In the genomic region with DNA sequence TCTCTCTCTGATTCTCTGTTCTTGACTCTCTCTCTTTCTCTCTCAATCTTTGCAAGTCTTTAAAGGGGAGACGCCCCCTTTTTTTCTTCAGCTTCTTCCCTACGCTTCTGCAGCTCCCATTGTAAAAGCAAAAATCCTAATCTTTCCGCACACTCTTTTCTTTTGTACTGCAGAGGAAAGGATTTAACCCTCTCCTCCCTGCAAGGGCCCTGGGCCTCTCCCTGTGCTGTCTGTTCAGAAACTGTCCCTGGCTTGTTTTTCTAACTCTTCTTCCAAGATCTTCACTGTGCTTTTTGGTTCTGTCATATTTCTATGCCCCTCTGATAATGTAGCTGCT, we compare ENCODE assay signal across 1 cellular context.
TF ChIP-seq lines count a peak whose summit lies in the region.

No MANE protein-coding gene starts in this region.

TF ChIP-seq in H1, 55 proteins besides CTCF, POLR2A, EP300 and RAD21:
- TF ChIP-seq SP1 (IDR thresholded peaks at IDR 0.05; ENCODE audit: low read depth, low read length) (0 out of 2 replicates have a peak, but pooled peaks have one; percentile 20), POLR2AphosphoS5 (IDR thresholded peaks at IDR 0.05; ENCODE audit: low read depth, low read length) (no peak)
